In genomic region chr1:27872802-27873665, GRCh38 we compare ENCODE assay signal across 8 cellular contexts. TPM values are rescaled to one million over a fixed set of nuclear protein-coding genes. Genes with fewer than 3 reads are reported as not detected.
DNase-seq lines count a peak whose midpoint lies in the region; ATAC-seq and TF ChIP-seq lines count a peak whose summit lies in the region.

No MANE protein-coding gene starts in this region.

- no peaks in the 10 kb centered on the region for H3K27me3 Mint-ChIP-seq in CD8-positive, alpha-beta T cell (ENCODE audit: low read depth)
- H3K27me3 Mint-ChIP-seq in IgD-negative memory B cell, result no peaks in the 10 kb centered on the region

- no peaks in the 10 kb centered on the region for H3K36me3 ChIP-seq in CD8-positive, alpha-beta T cell (ENCODE audit: insufficient read depth, low read length)
- H3K36me3 ChIP-seq in osteoblast (ENCODE audit: insufficient read depth, low read length), result no peaks in the 10 kb centered on the region

- CTCF ChIA-PET in CD8-positive, alpha-beta T cell (lab: Charles Lee), result no interaction called here

- H3K79me2 ChIP-seq in osteoblast (ENCODE audit: insufficient read depth, low read length), result peaks cover 6% of the 10 kb centered on the region

- peak overlapping the region; percentile 92 for H3K4me2 ChIP-seq in osteoblast (ENCODE audit: insufficient read depth, low read length)

- no peaks in the 10 kb centered on the region for H3K9me3 Mint-ChIP-seq in CD8-positive, alpha-beta T cell
- no peaks in the 10 kb centered on the region for H3K9me3 Mint-ChIP-seq in IgD-negative memory B cell

- ATAC-seq in CD8-positive, alpha-beta T cell, result peak; percentile 21

- no peaks in the 10 kb centered on the region for H3K27me3 ChIP-seq in CD8-positive, alpha-beta T cell (ENCODE audit: insufficient read depth, low read length)
- H3K27me3 ChIP-seq in osteoblast (ENCODE audit: insufficient read depth, low read length), result no peaks in the 10 kb centered on the region

- TF ChIP-seq CTCF in CD8-positive, alpha-beta T cell (IDR thresholded peaks at IDR 0.05), result no peak
- no peak for TF ChIP-seq CTCF in fibroblast of villous mesenchyme (IDR thresholded peaks at IDR 0.05; ENCODE audit: insufficient read depth, low read depth, low read length)
- no peak for TF ChIP-seq CTCF in osteoblast (IDR thresholded peaks at IDR 0.05; ENCODE audit: extremely low read depth, low read depth, low read length)

- H3K4me3 Mint-ChIP-seq in CD8-positive, alpha-beta T cell, result peak overlapping the region; percentile 98
- H3K4me3 Mint-ChIP-seq in IgD-negative memory B cell, result peak overlapping the region; percentile 84 to 99 (median 92)

- peaks cover 43% of the 10 kb centered on the region for H3K4me1 ChIP-seq in CD8-positive, alpha-beta T cell (ENCODE audit: insufficient read depth, low read length)
- peaks cover 11% of the 10 kb centered on the region for H3K4me1 ChIP-seq in osteoblast (ENCODE audit: insufficient read depth, low read length)

- peaks cover 49% of the 10 kb centered on the region for H3K4me1 Mint-ChIP-seq in CD8-positive, alpha-beta T cell (ENCODE audit: low read depth)
- peaks cover 20 to 37% (median 36%) of the 10 kb centered on the region in 3 donors for H3K4me1 Mint-ChIP-seq in IgD-negative memory B cell

- peak overlapping the region; percentile 89 for H3K27ac Mint-ChIP-seq in CD8-positive, alpha-beta T cell
- H3K27ac Mint-ChIP-seq in IgD-negative memory B cell, result peak overlapping the region; percentile 75 to 97 (median 82)

- H2AFZ ChIP-seq in osteoblast (ENCODE audit: low read length), result peak overlapping the region; percentile 97

- peak overlapping the region; percentile 83 for H3K4me3 ChIP-seq in CD8-positive, alpha-beta T cell (ENCODE audit: low read depth, low read length)
- peak overlapping the region; percentile 82 for H3K4me3 ChIP-seq in fibroblast of villous mesenchyme (ENCODE audit: low read depth, low read length)
- H3K4me3 ChIP-seq in osteoblast (ENCODE audit: insufficient read depth, low read length), result peak overlapping the region; percentile 87

- POLR2A ChIA-PET in CD8-positive, alpha-beta T cell (lab: Charles Lee), result interaction anchor here (1.0 to 1.2 kb wide), 2 partner anchors 14 to 86 kb away, joined by 3 to 4 read pairs; no protein-coding TSS in a partner anchor

- peaks cover 22% of the 10 kb centered on the region for H3K36me3 Mint-ChIP-seq in CD8-positive, alpha-beta T cell
- H3K36me3 Mint-ChIP-seq in IgD-negative memory B cell, result no peaks in the 10 kb centered on the region

- intact Hi-C loops in CD8-positive, alpha-beta T cell (cut with DNase I, micrococcal nuclease), result loop anchor here (1.0 to 5.0 kb wide), 5 partner anchors 16 to 214 kb away; partner anchors contain the start of genes PPP1R8 (in 2 of the 2), XKR8 (in 2 of the 2) and EYA3 (in 1 of the 2)

- no peaks in the 10 kb centered on the region for H4K20me1 ChIP-seq in osteoblast (ENCODE audit: insufficient read depth, low read length)

- DNase-seq in CD8-positive, alpha-beta T cell, result peak in 4 of 7 experiments; percentile 28 to 67 (median 37)
- peak; percentile 27 for DNase-seq in activated CD8-positive, alpha-beta memory T cell treated with anti-CD3 and anti-CD28 coated beads, Interleukin-2, amount 50 U/mL, for 4 hours
- DNase-seq in fibroblast of villous mesenchyme (ENCODE audit: low read depth) (peak; percentile 35), osteoblast (ENCODE audit: insufficient read length, low spot score, missing footprints) (peak; percentile 87), COR-L47 (lab: John Stamatoyannopoulos, UW) (no peak), NCI-H2171 treated with DMSO at 0.1 percent for 48 hours (lab: John Stamatoyannopoulos, UW) (no peak)
- no peak for DNase-seq in effector CD8-positive, alpha-beta T cell (lab: John Stamatoyannopoulos, UW)

- H3K9me3 ChIP-seq in CD8-positive, alpha-beta T cell (ENCODE audit: low read length), result no peaks in the 10 kb centered on the region
- no peaks in the 10 kb centered on the region for H3K9me3 ChIP-seq in osteoblast (ENCODE audit: low read depth, low read length)

- peak overlapping the region; percentile 61 for H3K27ac ChIP-seq in CD8-positive, alpha-beta T cell (ENCODE audit: low read depth, low read length)
- H3K27ac ChIP-seq in osteoblast (ENCODE audit: low read depth, low read length), result peak overlapping the region; percentile 53

RNA-seq across cellular contexts. Expression of gene THEMIS2, which starts 0.7 kb away (rescaled TPM):
- 10 to 100 TPM; 13.4 to 15.2 TPM for total RNA-seq in CD8-positive, alpha-beta T cell
- polyA plus RNA-seq in IgD-negative memory B cell, result 70.0 TPM
- total RNA-seq in fibroblast of villous mesenchyme (3.0 and 6.4 TPM in 2 replicates), osteoblast (16.8 and 17.4 TPM in 2 replicates)

RNA-seq across cellular contexts. Expression of gene RPA2, which starts 41.3 kb away (rescaled TPM):
- total RNA-seq in CD8-positive, alpha-beta T cell, result 10 to 100 TPM; 10.7 to 12.5 TPM
- 163 TPM for polyA plus RNA-seq in IgD-negative memory B cell
- total RNA-seq in fibroblast of villous mesenchyme, result 27.2 and 29.0 TPM in 2 replicates
- 20.6 and 49.8 TPM in 2 replicates for total RNA-seq in osteoblast

RNA-seq across cellular contexts. Expression of gene PPP1R8, which starts 42.5 kb away (rescaled TPM):
- total RNA-seq in CD8-positive, alpha-beta T cell, result 10 to 100 TPM; 24.9 to 25.3 TPM
- polyA plus RNA-seq in IgD-negative memory B cell, result 31.7 TPM
- total RNA-seq in fibroblast of villous mesenchyme (26.7 and 46.6 TPM in 2 replicates), osteoblast (29.7 and 34.2 TPM in 2 replicates)

Comparison
In these comparisons a context has a peak if more than half of its experiments do, and no peak if none do; other contexts are left out.
1. DNase-seq: peak in CD8-positive, alpha-beta T cell (4 of 7), activated CD8-positive, alpha-beta memory T cell treated with anti-CD3 and anti-CD28 coated beads, Interleukin-2, amount 50 U/mL, for 4 hours (single experiment), fibroblast of villous mesenchyme (single experiment) and osteoblast (single experiment); none in COR-L47 (single experiment), effector CD8-positive, alpha-beta T cell (single experiment) and NCI-H2171 treated with DMSO at 0.1 percent for 48 hours (single experiment).
2. Peak in every context shown above with its lines, with median percentiles within 50 percentile points of each other: H3K4me3 ChIP-seq.